Comparison of ENCODE assay signal across 1 cellular context in genomic region chr13:110560606-110561334, GRCh38.
TF ChIP-seq lines count a peak whose summit lies in the region.

No MANE protein-coding gene starts in this region.

TF ChIP-seq in HEK293, 187 proteins besides CTCF, POLR2A, EP300 and RAD21 (continued from another document):
- no peak for TF ChIP-seq TRIM28 (IDR thresholded peaks at IDR 0.05; ENCODE audit: borderline replicate concordance, low read length)
- TF ChIP-seq ZNF350 (tag by site-specific recombination; IDR thresholded peaks at IDR 0.05): no peak
- TF ChIP-seq ZNF423 (tag by site-specific recombination; IDR thresholded peaks at IDR 0.05): no peak
- no peak for TF ChIP-seq ZNF404 (tag by site-specific recombination; IDR thresholded peaks at IDR 0.05)
- TF ChIP-seq ZNF629 (tag by site-specific recombination; IDR thresholded peaks at IDR 0.05): peak; percentile 72
- TF ChIP-seq, protein P1, sequence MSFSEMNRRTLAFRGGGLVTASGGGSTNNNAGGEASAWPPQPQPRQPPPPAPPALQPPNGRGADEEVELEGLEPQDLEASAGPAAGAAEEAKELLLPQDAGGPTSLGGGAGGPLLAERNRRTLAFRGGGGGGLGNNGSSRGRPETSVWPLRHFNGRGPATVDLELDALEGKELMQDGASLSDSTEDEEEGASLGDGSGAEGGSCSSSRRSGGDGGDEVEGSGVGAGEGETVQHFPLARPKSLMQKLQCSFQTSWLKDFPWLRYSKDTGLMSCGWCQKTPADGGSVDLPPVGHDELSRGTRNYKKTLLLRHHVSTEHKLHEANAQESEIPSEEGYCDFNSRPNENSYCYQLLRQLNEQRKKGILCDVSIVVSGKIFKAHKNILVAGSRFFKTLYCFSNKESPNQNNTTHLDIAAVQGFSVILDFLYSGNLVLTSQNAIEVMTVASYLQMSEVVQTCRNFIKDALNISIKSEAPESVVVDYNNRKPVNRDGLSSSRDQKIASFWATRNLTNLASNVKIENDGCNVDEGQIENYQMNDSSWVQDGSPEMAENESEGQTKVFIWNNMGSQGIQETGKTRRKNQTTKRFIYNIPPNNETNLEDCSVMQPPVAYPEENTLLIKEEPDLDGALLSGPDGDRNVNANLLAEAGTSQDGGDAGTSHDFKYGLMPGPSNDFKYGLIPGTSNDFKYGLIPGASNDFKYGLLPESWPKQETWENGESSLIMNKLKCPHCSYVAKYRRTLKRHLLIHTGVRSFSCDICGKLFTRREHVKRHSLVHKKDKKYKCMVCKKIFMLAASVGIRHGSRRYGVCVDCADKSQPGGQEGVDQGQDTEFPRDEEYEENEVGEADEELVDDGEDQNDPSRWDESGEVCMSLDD (tag by site-specific recombination; IDR thresholded peaks at IDR 0.05): no peak
- TF ChIP-seq ZNF146 (tag by site-specific recombination; IDR thresholded peaks at IDR 0.05): no peak
- TF ChIP-seq ZNF501 (tag by site-specific recombination; IDR thresholded peaks at IDR 0.05): no peak
- TF ChIP-seq, protein P2, sequence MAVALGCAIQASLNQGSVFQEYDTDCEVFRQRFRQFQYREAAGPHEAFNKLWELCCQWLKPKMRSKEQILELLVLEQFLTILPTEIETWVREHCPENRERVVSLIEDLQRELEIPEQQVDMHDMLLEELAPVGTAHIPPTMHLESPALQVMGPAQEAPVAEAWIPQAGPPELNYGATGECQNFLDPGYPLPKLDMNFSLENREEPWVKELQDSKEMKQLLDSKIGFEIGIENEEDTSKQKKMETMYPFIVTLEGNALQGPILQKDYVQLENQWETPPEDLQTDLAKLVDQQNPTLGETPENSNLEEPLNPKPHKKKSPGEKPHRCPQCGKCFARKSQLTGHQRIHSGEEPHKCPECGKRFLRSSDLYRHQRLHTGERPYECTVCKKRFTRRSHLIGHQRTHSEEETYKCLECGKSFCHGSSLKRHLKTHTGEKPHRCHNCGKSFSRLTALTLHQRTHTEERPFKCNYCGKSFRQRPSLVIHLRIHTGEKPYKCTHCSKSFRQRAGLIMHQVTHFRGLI (tag by site-specific recombination; IDR thresholded peaks at IDR 0.05): peak; percentile 76; the same call in 1 of the 2 replicates
- no peak for TF ChIP-seq ZFP41 (tag by site-specific recombination; IDR thresholded peaks at IDR 0.05; ENCODE audit: borderline replicate concordance)
- TF ChIP-seq ZSCAN23 (tag by site-specific recombination; IDR thresholded peaks at IDR 0.05): no peak
- TF ChIP-seq, protein P3, sequence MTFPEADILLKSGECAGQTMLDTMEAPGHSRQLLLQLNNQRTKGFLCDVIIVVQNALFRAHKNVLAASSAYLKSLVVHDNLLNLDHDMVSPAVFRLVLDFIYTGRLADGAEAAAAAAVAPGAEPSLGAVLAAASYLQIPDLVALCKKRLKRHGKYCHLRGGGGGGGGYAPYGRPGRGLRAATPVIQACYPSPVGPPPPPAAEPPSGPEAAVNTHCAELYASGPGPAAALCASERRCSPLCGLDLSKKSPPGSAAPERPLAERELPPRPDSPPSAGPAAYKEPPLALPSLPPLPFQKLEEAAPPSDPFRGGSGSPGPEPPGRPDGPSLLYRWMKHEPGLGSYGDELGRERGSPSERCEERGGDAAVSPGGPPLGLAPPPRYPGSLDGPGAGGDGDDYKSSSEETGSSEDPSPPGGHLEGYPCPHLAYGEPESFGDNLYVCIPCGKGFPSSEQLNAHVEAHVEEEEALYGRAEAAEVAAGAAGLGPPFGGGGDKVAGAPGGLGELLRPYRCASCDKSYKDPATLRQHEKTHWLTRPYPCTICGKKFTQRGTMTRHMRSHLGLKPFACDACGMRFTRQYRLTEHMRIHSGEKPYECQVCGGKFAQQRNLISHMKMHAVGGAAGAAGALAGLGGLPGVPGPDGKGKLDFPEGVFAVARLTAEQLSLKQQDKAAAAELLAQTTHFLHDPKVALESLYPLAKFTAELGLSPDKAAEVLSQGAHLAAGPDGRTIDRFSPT (tag by site-specific recombination; IDR thresholded peaks at IDR 0.05): no peak
- TF ChIP-seq, protein P4, sequence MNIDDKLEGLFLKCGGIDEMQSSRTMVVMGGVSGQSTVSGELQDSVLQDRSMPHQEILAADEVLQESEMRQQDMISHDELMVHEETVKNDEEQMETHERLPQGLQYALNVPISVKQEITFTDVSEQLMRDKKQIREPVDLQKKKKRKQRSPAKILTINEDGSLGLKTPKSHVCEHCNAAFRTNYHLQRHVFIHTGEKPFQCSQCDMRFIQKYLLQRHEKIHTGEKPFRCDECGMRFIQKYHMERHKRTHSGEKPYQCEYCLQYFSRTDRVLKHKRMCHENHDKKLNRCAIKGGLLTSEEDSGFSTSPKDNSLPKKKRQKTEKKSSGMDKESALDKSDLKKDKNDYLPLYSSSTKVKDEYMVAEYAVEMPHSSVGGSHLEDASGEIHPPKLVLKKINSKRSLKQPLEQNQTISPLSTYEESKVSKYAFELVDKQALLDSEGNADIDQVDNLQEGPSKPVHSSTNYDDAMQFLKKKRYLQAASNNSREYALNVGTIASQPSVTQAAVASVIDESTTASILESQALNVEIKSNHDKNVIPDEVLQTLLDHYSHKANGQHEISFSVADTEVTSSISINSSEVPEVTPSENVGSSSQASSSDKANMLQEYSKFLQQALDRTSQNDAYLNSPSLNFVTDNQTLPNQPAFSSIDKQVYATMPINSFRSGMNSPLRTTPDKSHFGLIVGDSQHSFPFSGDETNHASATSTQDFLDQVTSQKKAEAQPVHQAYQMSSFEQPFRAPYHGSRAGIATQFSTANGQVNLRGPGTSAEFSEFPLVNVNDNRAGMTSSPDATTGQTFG (tag by site-specific recombination; IDR thresholded peaks at IDR 0.05; ENCODE audit: borderline replicate concordance): no peak
- 0 out of 2 replicates have a peak, but pooled peaks have one; percentile 44 for TF ChIP-seq ZNF335 (tag by site-specific recombination; conservative IDR thresholded peaks at IDR 0.05)
- TF ChIP-seq ZIC2 (tag by site-specific recombination; IDR thresholded peaks at IDR 0.05): peak; percentile 69
- no peak for TF ChIP-seq TSHZ1 (tag by site-specific recombination; IDR thresholded peaks at IDR 0.05; ENCODE audit: borderline replicate concordance)
- TF ChIP-seq SP3 (tag by site-specific recombination; IDR thresholded peaks at IDR 0.05): no peak
- TF ChIP-seq KLF16 (tag by site-specific recombination; IDR thresholded peaks at IDR 0.05): no peak
- TF ChIP-seq ZNF112 (tag by site-specific recombination; IDR thresholded peaks at IDR 0.05): no peak
- TF ChIP-seq HOXD13 (CRISPR knock-in tag; IDR thresholded peaks at IDR 0.05; ENCODE audit: borderline replicate concordance): no peak
- peak; percentile 31; the same call in 1 of the 2 replicates for TF ChIP-seq ZBTB7A (tag by site-specific recombination; IDR thresholded peaks at IDR 0.05; ENCODE audit: low read depth)
- no peak for TF ChIP-seq ZNF473 (tag by site-specific recombination; IDR thresholded peaks at IDR 0.05)
- TF ChIP-seq ZNF48 (tag by site-specific recombination; IDR thresholded peaks at IDR 0.05): no peak
- peak; percentile 44; the same call in 1 of the 2 replicates for TF ChIP-seq ZBTB20 (tag by site-specific recombination; IDR thresholded peaks at IDR 0.05)
- no peak for TF ChIP-seq ZSCAN16 (tag by site-specific recombination; IDR thresholded peaks at IDR 0.05)
- TF ChIP-seq, protein P5, sequence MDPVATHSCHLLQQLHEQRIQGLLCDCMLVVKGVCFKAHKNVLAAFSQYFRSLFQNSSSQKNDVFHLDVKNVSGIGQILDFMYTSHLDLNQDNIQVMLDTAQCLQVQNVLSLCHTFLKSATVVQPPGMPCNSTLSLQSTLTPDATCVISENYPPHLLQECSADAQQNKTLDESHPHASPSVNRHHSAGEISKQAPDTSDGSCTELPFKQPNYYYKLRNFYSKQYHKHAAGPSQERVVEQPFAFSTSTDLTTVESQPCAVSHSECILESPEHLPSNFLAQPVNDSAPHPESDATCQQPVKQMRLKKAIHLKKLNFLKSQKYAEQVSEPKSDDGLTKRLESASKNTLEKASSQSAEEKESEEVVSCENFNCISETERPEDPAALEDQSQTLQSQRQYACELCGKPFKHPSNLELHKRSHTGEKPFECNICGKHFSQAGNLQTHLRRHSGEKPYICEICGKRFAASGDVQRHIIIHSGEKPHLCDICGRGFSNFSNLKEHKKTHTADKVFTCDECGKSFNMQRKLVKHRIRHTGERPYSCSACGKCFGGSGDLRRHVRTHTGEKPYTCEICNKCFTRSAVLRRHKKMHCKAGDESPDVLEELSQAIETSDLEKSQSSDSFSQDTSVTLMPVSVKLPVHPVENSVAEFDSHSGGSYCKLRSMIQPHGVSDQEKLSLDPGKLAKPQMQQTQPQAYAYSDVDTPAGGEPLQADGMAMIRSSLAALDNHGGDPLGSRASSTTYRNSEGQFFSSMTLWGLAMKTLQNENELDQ (tag by site-specific recombination; IDR thresholded peaks at IDR 0.05; ENCODE audit: low read depth): no peak
